In the genomic region with DNA sequence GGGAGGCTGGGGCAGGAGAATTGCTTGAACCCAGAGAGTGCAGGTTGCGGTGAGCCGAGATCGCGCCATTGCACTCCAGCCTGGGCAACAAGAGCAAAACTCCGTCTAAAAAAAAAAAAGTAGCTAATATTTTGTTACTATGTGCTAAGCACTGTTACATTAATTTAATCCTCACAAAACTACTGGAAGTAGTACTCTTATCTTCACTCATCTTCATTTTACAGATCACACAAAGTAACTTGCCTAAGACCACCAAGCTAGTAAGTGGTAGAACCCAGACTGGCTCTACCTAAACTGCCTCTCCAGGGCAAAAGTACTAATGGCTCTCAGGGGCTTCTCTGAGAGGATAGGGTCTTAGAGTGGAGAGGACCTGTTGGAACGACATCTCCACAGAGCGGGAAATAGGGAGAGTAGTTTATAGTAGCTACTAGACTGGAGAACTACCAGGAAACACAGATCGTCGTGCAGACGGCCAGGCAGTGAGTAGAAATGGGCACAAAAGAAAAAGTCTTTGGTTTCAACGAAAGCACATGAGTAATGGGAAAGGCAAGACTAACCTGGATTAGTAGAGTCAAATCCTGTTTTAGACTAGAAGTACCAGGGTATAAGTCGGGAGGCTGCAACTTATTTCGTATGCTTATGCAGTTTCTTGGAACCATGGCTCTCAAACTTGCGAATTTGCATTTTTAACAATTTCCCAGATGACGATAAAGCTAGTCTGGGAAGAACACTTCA, we compare ENCODE assay signal across 9 cellular contexts. TPM values are rescaled to one million over a fixed set of nuclear protein-coding genes. Genes with fewer than 3 reads are reported as not detected.
DNase-seq lines count a peak whose midpoint lies in the region; ATAC-seq, FAIRE-seq and TF ChIP-seq lines count a peak whose summit lies in the region.
"Had no signal": no experiment of that assay in that cellular context is flagged by ENCODE, and none has a peak within 500 bp of the region (broad histone marks: within the 10 kb centered on the region; RNA-seq: fewer than 3 reads in every experiment).

No MANE protein-coding gene starts in this region.

- H3K4me1 ChIP-seq in stomach, result peaks cover 19 to 65% (median 37%) of the 10 kb centered on the region in 4 donors

- peak overlapping the region; percentile 91 for H3K4me3 Mint-ChIP-seq in T-helper 1 cell treated with Interleukin-12 subunit alpha and Interleukin-12 subunit beta and Interleukin-4 antibody, amounts not matched to agents 30 μg/mL and 1 μg/mL, for 36 hours
- peak overlapping the region; percentile 82 for H3K4me3 Mint-ChIP-seq in activated CD4-positive, alpha-beta memory T cell treated with anti-CD3 and anti-CD28 coated beads for 36 hours

- TF ChIP-seq POLR2A in stomach (IDR thresholded peaks at IDR 0.05), result no peak
- no peak for TF ChIP-seq POLR2A in H54 (IDR thresholded peaks at IDR 0.05; ENCODE audit: low read depth, low read length)

- FAIRE-seq in H54 (lab: Jason Lieb, UNC), result no peak

- H3K27me3 Mint-ChIP-seq in T-helper 1 cell treated with Interleukin-12 subunit alpha and Interleukin-12 subunit beta and Interleukin-4 antibody, amounts not matched to agents 30 μg/mL and 1 μg/mL, for 36 hours (ENCODE audit: low read depth), result peaks cover 6% of the 10 kb centered on the region
- peaks cover 2% of the 10 kb centered on the region for H3K27me3 Mint-ChIP-seq in activated CD4-positive, alpha-beta memory T cell treated with anti-CD3 and anti-CD28 coated beads for 36 hours

- H3K36me3 Mint-ChIP-seq in T-helper 1 cell treated with Interleukin-12 subunit alpha and Interleukin-12 subunit beta and Interleukin-4 antibody, amounts not matched to agents 30 μg/mL and 1 μg/mL, for 36 hours (ENCODE audit: low read depth), result peaks cover 16% of the 10 kb centered on the region
- H3K36me3 Mint-ChIP-seq in activated CD4-positive, alpha-beta memory T cell treated with anti-CD3 and anti-CD28 coated beads for 36 hours, result peaks cover 18% of the 10 kb centered on the region

- peak overlapping the region in 4 of 5 donors; percentile 98 to 100 (median 100) for H3K27ac ChIP-seq in stomach

- CTCF ChIA-PET in activated CD4-positive, alpha-beta memory T cell treated with anti-CD3 and anti-CD28 coated beads for 36 hours (lab: Charles Lee), result interaction anchor here (0.7 to 1.3 kb wide), 4 partner anchors 138 to 172 kb away, joined by 4 to 5 read pairs (median 4); a partner anchor contains a TSS

- peaks cover 0 to 16% (median 2%) of the 10 kb centered on the region in 4 donors for H3K36me3 ChIP-seq in stomach

- H3K4me3 ChIP-seq in iPS-18c (ENCODE audit: insufficient read depth, low read depth, low read length) (peak overlapping the region; percentile 85), stomach (peak overlapping the region; percentile 65 to 83 (median 72))

- H3K27me3 ChIP-seq in stomach, result no peaks in the 10 kb centered on the region

- no peak for TF ChIP-seq CTCF in stomach (IDR thresholded peaks at IDR 0.05)

- intact Hi-C loops in activated CD4-positive, alpha-beta memory T cell treated with anti-CD3 and anti-CD28 coated beads for 36 hours (cut with micrococcal nuclease), result loop anchor here (2.0 to 5.0 kb wide), 4 partner anchors 85 to 270 kb away; a partner anchor contains a TSS
- intact Hi-C loops in stomach (cut with DNase I; ENCODE audit: low total_unique reads), result no loop called here

- TF ChIP-seq EP300 in stomach (IDR thresholded peaks at IDR 0.05), result no peak

- WGBS in stomach, 5 donors, result 75 to 82% (median 78%) methylated on average over 15 of the region's 15 CpGs

- DNase-seq in T-helper 1 cell (no peak), stomach (no peak), H54 (ENCODE audit: insufficient read length, low spot score) (no peak), mesenteric fat pad (ENCODE audit: low spot score) (no peak)
- no peak for DNase-seq in activated CD4-positive, alpha-beta memory T cell treated with anti-CD3 and anti-CD28 coated beads for 36 hours
- DNase-seq: EL had no signal

- H3K27ac Mint-ChIP-seq in T-helper 1 cell treated with Interleukin-12 subunit alpha and Interleukin-12 subunit beta and Interleukin-4 antibody, amounts not matched to agents 30 μg/mL and 1 μg/mL, for 36 hours, result peak overlapping the region; percentile 86
- peak overlapping the region; percentile 87 for H3K27ac Mint-ChIP-seq in activated CD4-positive, alpha-beta memory T cell treated with anti-CD3 and anti-CD28 coated beads for 36 hours

- peaks cover 26% of the 10 kb centered on the region for H3K4me1 Mint-ChIP-seq in T-helper 1 cell treated with Interleukin-12 subunit alpha and Interleukin-12 subunit beta and Interleukin-4 antibody, amounts not matched to agents 30 μg/mL and 1 μg/mL, for 36 hours (ENCODE audit: low read depth)
- peaks cover 39% of the 10 kb centered on the region for H3K4me1 Mint-ChIP-seq in activated CD4-positive, alpha-beta memory T cell treated with anti-CD3 and anti-CD28 coated beads for 36 hours (ENCODE audit: low read depth)

- H3K9me3 ChIP-seq in iPS-18c (ENCODE audit: control insufficient read depth, insufficient read depth, low read length) (no peaks in the 10 kb centered on the region), stomach (no peaks in the 10 kb centered on the region)

- POLR2A ChIA-PET in activated CD4-positive, alpha-beta memory T cell treated with anti-CD3 and anti-CD28 coated beads for 36 hours (lab: Charles Lee), result interaction anchor here (0.6 to 1.5 kb wide), 3 partner anchors 122 to 269 kb away, joined by 4 to 10 read pairs (median 5); a partner anchor contains a TSS

- H3K9me3 Mint-ChIP-seq in T-helper 1 cell treated with Interleukin-12 subunit alpha and Interleukin-12 subunit beta and Interleukin-4 antibody, amounts not matched to agents 30 μg/mL and 1 μg/mL, for 36 hours, result no peaks in the 10 kb centered on the region
- H3K9me3 Mint-ChIP-seq in activated CD4-positive, alpha-beta memory T cell treated with anti-CD3 and anti-CD28 coated beads for 36 hours, result no peaks in the 10 kb centered on the region

- ATAC-seq in GM18519 (IDR thresholded peaks at IDR 0.05; ENCODE audit: low FRiP score, unreplicated experiment), result no peak

RNA-seq across cellular contexts. Expression of a gene that starts 1.4 kb away (rescaled TPM):
- 10 to 100 TPM; 17.1 to 18.6 TPM for total RNA-seq in activated CD4-positive, alpha-beta memory T cell treated with anti-CD3 and anti-CD28 coated beads for 36 hours
- total RNA-seq in stomach (10 to 100 TPM in 4 of 5 donors, 1 to 10 TPM in 1; 2.6 to 37.3 (median 16.1) TPM), mesenteric fat pad (28.9 TPM)
- 1 to 10 TPM; 4.9 to 9.0 (median 7.3) TPM for polyA plus RNA-seq in stomach
